ENCODE assay signal across 10 cellular contexts in the genomic region with DNA sequence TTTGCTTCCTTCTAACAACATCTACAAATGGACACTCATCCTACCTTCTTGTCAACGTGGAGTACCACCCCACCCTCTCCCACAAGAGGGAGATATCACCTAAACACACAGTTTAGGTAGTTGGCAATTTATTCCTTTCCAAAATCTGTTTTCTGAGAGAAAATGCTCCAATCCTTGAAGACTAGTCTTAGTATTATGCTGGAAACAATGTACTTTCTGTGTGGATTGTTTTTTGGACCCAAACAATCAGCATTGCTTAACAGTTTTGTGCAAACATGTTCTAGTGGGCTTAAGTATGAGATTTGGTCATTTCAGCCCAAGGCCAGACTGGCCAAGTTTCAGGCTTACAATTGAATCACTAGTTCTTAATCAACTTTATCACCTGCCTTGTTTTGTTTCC.
A peak's percentile ranks its signal among the peaks of the same experiment; 100 is the strongest.
DNase-seq lines count a peak whose midpoint lies in the region; ATAC-seq and TF ChIP-seq lines count a peak whose summit lies in the region.
"Had no signal": no experiment of that assay in that cellular context is flagged by ENCODE, and none has a peak within 500 bp of the region (broad histone marks: within the 10 kb centered on the region; RNA-seq: fewer than 3 reads in every experiment).

No MANE protein-coding gene starts in this region.

- H3K4me3 ChIP-seq in fibroblast of the aortic adventitia (ENCODE audit: low read depth, low read length): no peak overlapping the region
- H3K4me3 ChIP-seq: esophagus squamous epithelium had no signal

- peak; percentile 41 for ATAC-seq in sciatic nerve

- peak; percentile 35 for DNase-seq in DMS53 (lab: John Stamatoyannopoulos, UW)
- DNase-seq in DMS53 treated with DMSO at 0.1 percent for 48 hours (lab: John Stamatoyannopoulos, UW; ENCODE audit: unreplicated experiment): no peak
- peak; percentile 17 to 25 for DNase-seq in SHP77 (lab: John Stamatoyannopoulos, UW)
- peak; percentile 58 for DNase-seq in fibroblast of the aortic adventitia (ENCODE audit: low read depth)
- no peak for DNase-seq in sciatic nerve (ENCODE audit: low spot score)
- DNase-seq in retina: no peak
- DNase-seq in NCI-H526 treated with DMSO at 0.1 percent for 48 hours (lab: John Stamatoyannopoulos, UW): no peak
- DNase-seq in NCI-H2107 (lab: John Stamatoyannopoulos, UW): no peak
- DNase-seq: esophagus squamous epithelium; stimulated activated naive CD4-positive, alpha-beta T cell treated with Interleukin-2 at 50 U/mL for 16 hours had no signal

- intact Hi-C loops in sciatic nerve (cut with DNase I): no loop called here

- peak; percentile 48 for TF ChIP-seq CTCF in fibroblast of the aortic adventitia (IDR thresholded peaks at IDR 0.05; ENCODE audit: insufficient read depth, low read length)

Comparison
In these comparisons a context has a peak if more than half of its experiments do, and no peak if none do; other contexts are left out.
1. DNase-seq: peak in DMS53 (single experiment), SHP77 (2 of 2) and fibroblast of the aortic adventitia (single experiment); none in DMS53 treated with DMSO at 0.1 percent for 48 hours (single experiment), sciatic nerve (single experiment), retina (single experiment), NCI-H526 treated with DMSO at 0.1 percent for 48 hours (single experiment) and NCI-H2107 (single experiment).